Comparison of ENCODE assay signal across 8 cellular contexts in the genomic region with DNA sequence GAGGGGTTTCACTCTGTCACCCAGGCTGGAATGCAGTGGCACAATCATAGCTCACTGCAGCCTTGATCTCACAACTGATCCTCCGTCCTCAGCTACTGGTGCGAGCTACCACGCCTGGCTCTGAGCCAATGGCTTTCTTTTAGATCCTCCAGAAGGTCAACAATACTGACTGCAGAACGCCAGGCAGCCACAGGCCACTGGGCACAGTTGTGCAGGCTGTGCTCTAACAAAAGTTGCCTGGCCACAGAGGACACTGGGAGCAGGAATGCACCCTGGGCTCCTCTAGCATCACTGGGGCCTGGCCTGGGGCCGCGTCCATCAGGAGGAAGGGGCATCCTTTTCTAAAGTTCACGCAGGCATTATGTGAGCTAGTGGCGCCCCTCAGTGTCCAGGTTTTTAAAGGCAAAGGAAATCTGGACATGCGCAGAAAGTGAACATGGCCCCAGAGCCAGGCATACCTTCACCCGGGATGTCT. TPM values are rescaled to one million over a fixed set of nuclear protein-coding genes. Genes with fewer than 3 reads are reported as not detected.
A peak's percentile ranks its signal among the peaks of the same experiment; 100 is the strongest.
DNase-seq lines count a peak whose midpoint lies in the region; ATAC-seq, FAIRE-seq and TF ChIP-seq lines count a peak whose summit lies in the region.

No MANE protein-coding gene starts in this region.

- WGBS in right cardiac atrium, result 14% methylated on average over 10 of the region's 10 CpGs

- H3K27me3 ChIP-seq in A673 (replicated peaks; ENCODE audit: insufficient read depth, low read depth, low read length, poor library complexity), result no peaks in the 10 kb centered on the region
- no peaks in the 10 kb centered on the region for H3K27me3 ChIP-seq in right cardiac atrium (ENCODE audit: control insufficient read depth, insufficient read depth)

- H3K27ac ChIP-seq in A673 (ENCODE audit: low read depth, low read length, poor library complexity, severe bottlenecking), result no peak overlapping the region
- no peak overlapping the region for H3K27ac ChIP-seq in right cardiac atrium (ENCODE audit: low read length)

- no peak overlapping the region for H3K4me3 Mint-ChIP-seq in activated T-helper 2 cell treated with anti-CD3 and anti-CD28 coated beads, Interferon-gamma antibody, Interleukin-2, Interleukin-4, amounts not matched to agents 10 μg/mL and 5 μg/mL and 100 μg/mL, durations not matched to agents 14 hours and 24 hours and 36 hours (ENCODE audit: low read depth)

- H3K36me3 Mint-ChIP-seq in activated T-helper 2 cell treated with anti-CD3 and anti-CD28 coated beads, Interferon-gamma antibody, Interleukin-2, Interleukin-4, amounts not matched to agents 10 μg/mL and 5 μg/mL and 100 μg/mL, durations not matched to agents 14 hours and 24 hours and 36 hours (ENCODE audit: low read depth), result no peaks in the 10 kb centered on the region

- POLR2A ChIA-PET in A673 (lab: Charles Lee; ENCODE audit: low non-redundant PET), result no interaction called here

- FAIRE-seq in frontal cortex (lab: Jason Lieb, UNC), result no peak

- CTCF ChIA-PET in A673 (lab: Charles Lee), result interaction anchor here (0.5 to 1.4 kb wide), 4 partner anchors 20 to 411 kb away, joined by 3 to 12 read pairs (median 4); no protein-coding TSS in a partner anchor

- peaks cover 6% of the 10 kb centered on the region for H3K4me1 Mint-ChIP-seq in activated T-helper 2 cell treated with anti-CD3 and anti-CD28 coated beads, Interferon-gamma antibody, Interleukin-2, Interleukin-4, amounts not matched to agents 10 μg/mL and 5 μg/mL and 100 μg/mL, durations not matched to agents 14 hours and 24 hours and 36 hours (ENCODE audit: low read depth)

- no peaks in the 10 kb centered on the region for H3K4me1 ChIP-seq in A673 (ENCODE audit: insufficient read depth, low read length, poor library complexity, severe bottlenecking)
- H3K4me1 ChIP-seq in right cardiac atrium (ENCODE audit: control insufficient read depth, insufficient read depth, low read length), result no peaks in the 10 kb centered on the region

- H3K4me3 ChIP-seq in A673 (ENCODE audit: low read depth, low read length, poor library complexity, severe bottlenecking) (no peak overlapping the region), right cardiac atrium (ENCODE audit: low read length) (no peak overlapping the region)

- H3K27me3 Mint-ChIP-seq in activated T-helper 2 cell treated with anti-CD3 and anti-CD28 coated beads, Interferon-gamma antibody, Interleukin-2, Interleukin-4, amounts not matched to agents 10 μg/mL and 5 μg/mL and 100 μg/mL, durations not matched to agents 14 hours and 24 hours and 36 hours (ENCODE audit: low read depth), result no peaks in the 10 kb centered on the region

- H3K9me3 Mint-ChIP-seq in activated T-helper 2 cell treated with anti-CD3 and anti-CD28 coated beads, Interferon-gamma antibody, Interleukin-2, Interleukin-4, amounts not matched to agents 10 μg/mL and 5 μg/mL and 100 μg/mL, durations not matched to agents 14 hours and 24 hours and 36 hours, result no peaks in the 10 kb centered on the region

- no TSS peak for BruUV-seq in A673 (replicated peaks; lab: Mats Ljungman, UMichigan)

- H3K36me3 ChIP-seq in A673 (ENCODE audit: insufficient read depth, low read length, poor library complexity, severe bottlenecking), result no peaks in the 10 kb centered on the region

- DNase-seq in A673 (ENCODE audit: low spot score), result peak; percentile 33
- no peak for DNase-seq in right cardiac atrium
- DNase-seq in frontal cortex (ENCODE audit: low spot score in 2 of 2), result no peak
- DNase-seq in GM10266 (ENCODE audit: extremely low spot score), result no peak
- DNase-seq in activated T-helper 2 cell treated with anti-CD3 and anti-CD28 coated beads, Interferon-gamma antibody, Interleukin-2, Interleukin-4, amounts not matched to agents 10 μg/mL and 5 μg/mL and 100 μg/mL, durations not matched to agents 14 hours and 24 hours and 36 hours (ENCODE audit: low spot score), result no peak

- peak; percentile 20; the same call in 2 of the 3 replicates for ATAC-seq in SK-N-SH treated with all-trans-retinoic acid at 6 μM for 48 hours
- peak; percentile 25 to 47 for ATAC-seq in right cardiac atrium
- no peak for ATAC-seq in HG03280 (IDR thresholded peaks at IDR 0.05; ENCODE audit: unreplicated experiment)

- intact Hi-C loops in A673 (cut with micrococcal nuclease; ENCODE audit: unreplicated experiment) (loop anchor here (10.0 kb wide), 1 partner anchor 409 kb away; no protein-coding TSS in a partner anchor), right cardiac atrium (cut with DNase I) (loop anchor here in 1 of 4 donors (10.0 kb wide), 1 partner anchor 409 kb away; no protein-coding TSS in a partner anchor)
- intact Hi-C loops in activated T-helper 2 cell treated with anti-CD3 and anti-CD28 coated beads, Interferon-gamma antibody, Interleukin-2, Interleukin-4, amounts not matched to agents 10 μg/mL and 5 μg/mL and 100 μg/mL, durations not matched to agents 14 hours and 24 hours and 36 hours (cut with micrococcal nuclease), result no loop called here

- no peaks in the 10 kb centered on the region for H3K9me3 ChIP-seq in A673 (ENCODE audit: low read depth, low read length, poor library complexity, severe bottlenecking)
- no peaks in the 10 kb centered on the region for H3K9me3 ChIP-seq in right cardiac atrium (ENCODE audit: control insufficient read depth, low read length)

- TF ChIP-seq CTCF in A673 (conservative IDR thresholded peaks at IDR 0.05; ENCODE audit: low read depth, low read length) (peak; percentile 53), GM12874 (IDR thresholded peaks at IDR 0.05; ENCODE audit: insufficient read depth, low read depth, low read length) (peak; percentile 29; the same call in 1 of the 2 replicates), GM10266 (IDR thresholded peaks at IDR 0.05; ENCODE audit: control insufficient read depth, insufficient read depth, low read depth, missing control alignments) (no peak)

- H3K27ac Mint-ChIP-seq in activated T-helper 2 cell treated with anti-CD3 and anti-CD28 coated beads, Interferon-gamma antibody, Interleukin-2, Interleukin-4, amounts not matched to agents 10 μg/mL and 5 μg/mL and 100 μg/mL, durations not matched to agents 14 hours and 24 hours and 36 hours, result no peak overlapping the region

TF ChIP-seq in SK-N-SH treated with all-trans-retinoic acid at 6 μM for 48 hours, 23 proteins besides CTCF, POLR2A, EP300 and RAD21 (continues in another document):
- no peak for TF ChIP-seq TOX (CRISPR knock-in tag; IDR thresholded peaks at IDR 0.05; ENCODE audit: borderline replicate concordance)
- no peak for TF ChIP-seq ZFP3 (CRISPR knock-in tag; IDR thresholded peaks at IDR 0.05)
- TF ChIP-seq, protein P1, sequence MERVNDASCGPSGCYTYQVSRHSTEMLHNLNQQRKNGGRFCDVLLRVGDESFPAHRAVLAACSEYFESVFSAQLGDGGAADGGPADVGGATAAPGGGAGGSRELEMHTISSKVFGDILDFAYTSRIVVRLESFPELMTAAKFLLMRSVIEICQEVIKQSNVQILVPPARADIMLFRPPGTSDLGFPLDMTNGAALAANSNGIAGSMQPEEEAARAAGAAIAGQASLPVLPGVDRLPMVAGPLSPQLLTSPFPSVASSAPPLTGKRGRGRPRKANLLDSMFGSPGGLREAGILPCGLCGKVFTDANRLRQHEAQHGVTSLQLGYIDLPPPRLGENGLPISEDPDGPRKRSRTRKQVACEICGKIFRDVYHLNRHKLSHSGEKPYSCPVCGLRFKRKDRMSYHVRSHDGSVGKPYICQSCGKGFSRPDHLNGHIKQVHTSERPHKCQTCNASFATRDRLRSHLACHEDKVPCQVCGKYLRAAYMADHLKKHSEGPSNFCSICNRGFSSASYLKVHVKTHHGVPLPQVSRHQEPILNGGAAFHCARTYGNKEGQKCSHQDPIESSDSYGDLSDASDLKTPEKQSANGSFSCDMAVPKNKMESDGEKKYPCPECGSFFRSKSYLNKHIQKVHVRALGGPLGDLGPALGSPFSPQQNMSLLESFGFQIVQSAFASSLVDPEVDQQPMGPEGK (CRISPR knock-in tag; IDR thresholded peaks at IDR 0.05; ENCODE audit: borderline replicate concordance), result no peak
- TF ChIP-seq TCF4 (CRISPR knock-in tag; IDR thresholded peaks at IDR 0.05; ENCODE audit: borderline replicate concordance), result no peak
- TF ChIP-seq PPARA (CRISPR knock-in tag; IDR thresholded peaks at IDR 0.05; ENCODE audit: borderline replicate concordance), result no peak
- no peak for TF ChIP-seq ZNF565 (CRISPR knock-in tag; conservative IDR thresholded peaks at IDR 0.05; ENCODE audit: low read depth)
- TF ChIP-seq RARB (CRISPR knock-in tag; IDR thresholded peaks at IDR 0.05), result no peak
- no peak for TF ChIP-seq ARNTL (CRISPR knock-in tag; IDR thresholded peaks at IDR 0.05; ENCODE audit: borderline replicate concordance, low read depth)
- TF ChIP-seq ESRRG (CRISPR knock-in tag; IDR thresholded peaks at IDR 0.05), result no peak

RNA-seq across cellular contexts. Expression of gene PORCN, which starts 14.9 kb away (rescaled TPM):
- total RNA-seq in A673 (2021) (10.3 and 11.9 TPM in 2 replicates), right cardiac atrium (10 to 100 TPM; 16.1 to 22.3 (median 19.8) TPM), frontal cortex (7.3 TPM)
- polyA plus RNA-seq in right cardiac atrium, result 14.0 TPM
- 16.5 and 17.7 TPM in 2 replicates for total RNA-seq in activated T-helper 2 cell treated with anti-CD3 and anti-CD28 coated beads, Interferon-gamma antibody, Interleukin-2, Interleukin-4, amounts not matched to agents 10 μg/mL and 5 μg/mL and 100 μg/mL, durations not matched to agents 14 hours and 24 hours and 36 hours

RNA-seq across cellular contexts. Expression of gene FTSJ1, which starts 17.9 kb away (rescaled TPM):
- total RNA-seq in A673 (2021), result 58.3 and 61.3 TPM in 2 replicates
- 10 to 100 TPM; 19.9 to 25.5 (median 21.8) TPM for total RNA-seq in right cardiac atrium
- 20.0 TPM for polyA plus RNA-seq in right cardiac atrium
- 36.3 TPM for total RNA-seq in frontal cortex
- 84.6 and 89.8 TPM in 2 replicates for total RNA-seq in activated T-helper 2 cell treated with anti-CD3 and anti-CD28 coated beads, Interferon-gamma antibody, Interleukin-2, Interleukin-4, amounts not matched to agents 10 μg/mL and 5 μg/mL and 100 μg/mL, durations not matched to agents 14 hours and 24 hours and 36 hours

RNA-seq across cellular contexts. Expression of gene SLC38A5, which starts 23.9 kb away (rescaled TPM):
- 98.9 and 112 TPM in 2 replicates for total RNA-seq in A673 (2021)
- 1 to 10 TPM in 3 of 4 donors, under 1 TPM in 1; 0.41 to 6.5 (median 3.7) TPM for total RNA-seq in right cardiac atrium
- polyA plus RNA-seq in right cardiac atrium, result 3.0 TPM
- 25.3 TPM for total RNA-seq in frontal cortex
- 146 and 147 TPM in 2 replicates for total RNA-seq in activated T-helper 2 cell treated with anti-CD3 and anti-CD28 coated beads, Interferon-gamma antibody, Interleukin-2, Interleukin-4, amounts not matched to agents 10 μg/mL and 5 μg/mL and 100 μg/mL, durations not matched to agents 14 hours and 24 hours and 36 hours

RNA-seq across cellular contexts. Expression of gene EBP, which starts 27.7 kb away (rescaled TPM):
- total RNA-seq in A673 (2021) (152 and 155 TPM in 2 replicates), right cardiac atrium (10 to 100 TPM; 74.8 to 93.4 (median 83.0) TPM), frontal cortex (53.4 TPM)
- polyA plus RNA-seq in right cardiac atrium, result 118 TPM
- total RNA-seq in activated T-helper 2 cell treated with anti-CD3 and anti-CD28 coated beads, Interferon-gamma antibody, Interleukin-2, Interleukin-4, amounts not matched to agents 10 μg/mL and 5 μg/mL and 100 μg/mL, durations not matched to agents 14 hours and 24 hours and 36 hours, result 209 and 212 TPM in 2 replicates

RNA-seq across cellular contexts. Expression of gene TBC1D25, which starts 45.6 kb away (rescaled TPM):
- total RNA-seq in A673 (2021) (10.8 and 15.0 TPM in 2 replicates), right cardiac atrium (10 to 100 TPM; 16.9 to 22.4 (median 18.5) TPM), frontal cortex (4.9 TPM)
- polyA plus RNA-seq in right cardiac atrium, result 8.0 TPM
- 16.0 and 18.3 TPM in 2 replicates for total RNA-seq in activated T-helper 2 cell treated with anti-CD3 and anti-CD28 coated beads, Interferon-gamma antibody, Interleukin-2, Interleukin-4, amounts not matched to agents 10 μg/mL and 5 μg/mL and 100 μg/mL, durations not matched to agents 14 hours and 24 hours and 36 hours
